ENCODE assay signal across 22 cellular contexts in genomic region chr4:104682311-104682710, GRCh38.
"Had no signal": no experiment of that assay in that cellular context is flagged by ENCODE, and none has a peak within 500 bp of the region (broad histone marks: within the 10 kb centered on the region; RNA-seq: fewer than 3 reads in every experiment).

No MANE protein-coding gene starts in this region.

- DNase-seq: IMR-90, Karpas-422, KG1, MG63, NCI-H1092, NCI-H1105 treated with DMSO at 0.1 percent for 48 hours, NCI-H1417 treated with DMSO at 0.1 percent for 48 hours, NCI-H146, NCI-H1694 treated with DMSO at 0.1 percent for 48 hours, NCI-H2029, NCI-H2081 treated with DMSO at 0.1 percent for 48 hours, NCI-H2171, NCI-H226, NCI-H446, NCI-H510A, NCI-H524 treated with DMSO at 0.1 percent for 48 hours, NCI-H69, NCI-H774, SHP77, SK-N-SH had no signal

- H3K9me3 ChIP-seq: MG63, SK-N-SH had no signal

- FAIRE-seq: HepG2 had no signal

- ATAC-seq: HepG2 had no signal

- H3K36me3 ChIP-seq: MG63 had no signal

- H3K27ac ChIP-seq: RWPE1 had no signal

- H3K27me3 ChIP-seq: MG63 had no signal

- H3K4me3 ChIP-seq: MG63 had no signal
